ENCODE assay signal across 13 cellular contexts in the genomic region with DNA sequence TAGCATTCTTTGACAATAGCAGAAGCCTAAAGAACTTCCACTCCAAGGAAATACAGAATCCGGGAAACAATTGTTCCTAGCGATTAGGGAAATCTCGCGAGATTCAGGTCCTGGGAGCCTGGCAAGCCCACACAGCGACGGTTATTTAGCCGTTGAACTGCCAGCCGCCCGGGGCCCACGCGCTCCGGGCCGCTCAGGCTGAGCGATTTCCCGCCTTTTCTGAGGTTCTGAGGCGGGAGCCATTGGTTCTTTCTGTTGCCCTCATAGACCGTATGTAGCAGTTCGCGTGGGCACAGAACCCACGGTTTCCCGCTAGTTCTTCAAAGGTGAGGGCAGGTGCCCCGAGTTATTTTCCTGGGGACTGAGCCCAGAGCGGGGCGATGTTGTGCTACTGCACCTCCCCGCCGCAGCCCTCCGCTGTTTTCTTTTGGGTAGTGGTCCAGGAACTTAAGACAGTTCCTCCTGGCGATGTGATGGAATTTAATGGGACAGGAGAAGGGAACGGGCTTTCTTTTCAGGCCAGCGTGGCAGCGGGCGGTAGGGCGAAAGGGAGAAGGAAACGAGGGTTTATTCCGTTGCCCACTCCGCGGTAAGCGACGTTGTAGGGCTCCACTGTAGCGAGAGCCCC. TPM values are rescaled to one million over a fixed set of nuclear protein-coding genes. Genes with fewer than 3 reads are reported as not detected.
DNase-seq lines count a peak whose midpoint lies in the region; ATAC-seq and TF ChIP-seq lines count a peak whose summit lies in the region.
"Had no signal": no experiment of that assay in that cellular context is flagged by ENCODE, and none has a peak within 500 bp of the region (broad histone marks: within the 10 kb centered on the region; RNA-seq: fewer than 3 reads in every experiment).

A gene with protein sequence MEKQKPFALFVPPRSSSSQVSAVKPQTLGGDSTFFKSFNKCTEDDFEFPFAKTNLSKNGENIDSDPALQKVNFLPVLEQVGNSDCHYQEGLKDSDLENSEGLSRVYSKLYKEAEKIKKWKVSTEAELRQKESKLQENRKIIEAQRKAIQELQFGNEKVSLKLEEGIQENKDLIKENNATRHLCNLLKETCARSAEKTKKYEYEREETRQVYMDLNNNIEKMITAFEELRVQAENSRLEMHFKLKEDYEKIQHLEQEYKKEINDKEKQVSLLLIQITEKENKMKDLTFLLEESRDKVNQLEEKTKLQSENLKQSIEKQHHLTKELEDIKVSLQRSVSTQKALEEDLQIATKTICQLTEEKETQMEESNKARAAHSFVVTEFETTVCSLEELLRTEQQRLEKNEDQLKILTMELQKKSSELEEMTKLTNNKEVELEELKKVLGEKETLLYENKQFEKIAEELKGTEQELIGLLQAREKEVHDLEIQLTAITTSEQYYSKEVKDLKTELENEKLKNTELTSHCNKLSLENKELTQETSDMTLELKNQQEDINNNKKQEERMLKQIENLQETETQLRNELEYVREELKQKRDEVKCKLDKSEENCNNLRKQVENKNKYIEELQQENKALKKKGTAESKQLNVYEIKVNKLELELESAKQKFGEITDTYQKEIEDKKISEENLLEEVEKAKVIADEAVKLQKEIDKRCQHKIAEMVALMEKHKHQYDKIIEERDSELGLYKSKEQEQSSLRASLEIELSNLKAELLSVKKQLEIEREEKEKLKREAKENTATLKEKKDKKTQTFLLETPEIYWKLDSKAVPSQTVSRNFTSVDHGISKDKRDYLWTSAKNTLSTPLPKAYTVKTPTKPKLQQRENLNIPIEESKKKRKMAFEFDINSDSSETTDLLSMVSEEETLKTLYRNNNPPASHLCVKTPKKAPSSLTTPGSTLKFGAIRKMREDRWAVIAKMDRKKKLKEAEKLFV (plus strand): TSS at position 171 of the 628 bp plus-strand sequence. CDS start 602 bp downstream, outside the sequence.

- H3K9me3 Mint-ChIP-seq in activated T-cell treated with anti-CD3 and anti-CD28 coated beads, Interleukin-2, amount 50 U/mL, for 4 hours: no peaks in the 10 kb centered on the region
- no peaks in the 10 kb centered on the region for H3K9me3 Mint-ChIP-seq in activated T-helper 1 cell treated with anti-CD3 and anti-CD28 coated beads, Interleukin-12 subunit alpha, Interleukin-12 subunit beta, Interleukin-2, Interleukin-4 antibody, amounts not matched to agents 30 ng/mL and 10 ng/mL and 1 ng/mL, durations not matched to agents 14 hours and 24 hours and 36 hours
- no peaks in the 10 kb centered on the region for H3K9me3 Mint-ChIP-seq in stimulated activated naive CD8-positive, alpha-beta T cell treated with anti-CD3 and anti-CD28 coated beads, Interleukin-15, amount 100 ng/mL, for 72 hours

- no peak for TF ChIP-seq POLR2A in lower leg skin (IDR thresholded peaks at IDR 0.05)

- no peak within 1 kb of the TSS for H3K4me3 ChIP-seq in lower leg skin (ENCODE audit: low read depth, poor library complexity, severe bottlenecking)
- H3K4me3 ChIP-seq: body of pancreas had no signal

- peak; percentile 25 to 27 for ATAC-seq in activated T-cell treated with anti-CD3 and anti-CD28 coated beads, Interleukin-2, amount 50 U/mL, for 4 hours
- ATAC-seq in stimulated activated naive CD8-positive, alpha-beta T cell treated with anti-CD3 and anti-CD28 coated beads, Interleukin-15, amount 100 ng/mL, for 72 hours: no peak
- ATAC-seq in HG03139 (IDR thresholded peaks at IDR 0.05; ENCODE audit: unreplicated experiment): no peak
- ATAC-seq: activated CD4-positive, CD25-positive, alpha-beta regulatory T cell treated with anti-CD3 and anti-CD28 coated beads, Interleukin-2, amount 50 U/mL, for 24 hours; body of pancreas; Right ventricle myocardium inferior had no signal

- intact Hi-C loops in activated T-helper 1 cell treated with anti-CD3 and anti-CD28 coated beads, Interleukin-12 subunit alpha, Interleukin-12 subunit beta, Interleukin-2, Interleukin-4 antibody, amounts not matched to agents 30 ng/mL and 10 ng/mL and 1 ng/mL, durations not matched to agents 14 hours and 24 hours and 36 hours (cut with micrococcal nuclease): no loop called here
- intact Hi-C loops in lower leg skin (cut with DNase I; ENCODE audit: low total_unique reads): no loop called here

- DNase-seq in activated T-cell treated with anti-CD3 and anti-CD28 coated beads, Interleukin-2, amount 50 U/mL, for 4 hours: no peak
- DNase-seq in activated T-cell treated with anti-CD3 and anti-CD28 coated beads for 4 hours (no peak), iPS-NIHi7 (ENCODE audit: extremely low spot score) (peak; percentile 10), NCI-H146 treated with DMSO at 0.1 percent for 48 hours (lab: John Stamatoyannopoulos, UW; ENCODE audit: unreplicated experiment) (no peak), lower leg skin (ENCODE audit: low spot score in 2 of 2) (no peak)
- no peak for DNase-seq in activated T-helper 1 cell treated with anti-CD3 and anti-CD28 coated beads, Interleukin-12 subunit alpha, Interleukin-12 subunit beta, Interleukin-2, Interleukin-4 antibody, amounts not matched to agents 30 ng/mL and 10 ng/mL and 1 ng/mL, durations not matched to agents 14 hours and 24 hours and 36 hours (ENCODE audit: low spot score)
- DNase-seq in stimulated activated naive CD8-positive, alpha-beta T cell treated with anti-CD3 and anti-CD28 coated beads, Interleukin-15, amount 100 ng/mL, for 72 hours: no peak
- DNase-seq: body of pancreas, esophagus squamous epithelium, NCI-H446 treated with DMSO at 0.1 percent for 48 hours had no signal

- H3K36me3 Mint-ChIP-seq in activated T-cell treated with anti-CD3 and anti-CD28 coated beads, Interleukin-2, amount 50 U/mL, for 4 hours (ENCODE audit: insufficient read depth): no peaks in the 10 kb centered on the region
- H3K36me3 Mint-ChIP-seq in activated T-helper 1 cell treated with anti-CD3 and anti-CD28 coated beads, Interleukin-12 subunit alpha, Interleukin-12 subunit beta, Interleukin-2, Interleukin-4 antibody, amounts not matched to agents 30 ng/mL and 10 ng/mL and 1 ng/mL, durations not matched to agents 14 hours and 24 hours and 36 hours (ENCODE audit: low read depth): no peaks in the 10 kb centered on the region

- H3K4me3 Mint-ChIP-seq in activated T-cell treated with anti-CD3 and anti-CD28 coated beads, Interleukin-2, amount 50 U/mL, for 4 hours: peak within 1 kb of the TSS; percentile 54
- H3K4me3 Mint-ChIP-seq in activated T-helper 1 cell treated with anti-CD3 and anti-CD28 coated beads, Interleukin-12 subunit alpha, Interleukin-12 subunit beta, Interleukin-2, Interleukin-4 antibody, amounts not matched to agents 30 ng/mL and 10 ng/mL and 1 ng/mL, durations not matched to agents 14 hours and 24 hours and 36 hours: peak within 1 kb of the TSS; percentile 47
- peak within 1 kb of the TSS; percentile 75 to 83 for H3K4me3 Mint-ChIP-seq in stimulated activated naive CD8-positive, alpha-beta T cell treated with anti-CD3 and anti-CD28 coated beads, Interleukin-15, amount 100 ng/mL, for 72 hours

- H3K4me1 Mint-ChIP-seq in activated T-cell treated with anti-CD3 and anti-CD28 coated beads, Interleukin-2, amount 50 U/mL, for 4 hours (ENCODE audit: low read depth): peaks cover 8% of the 10 kb centered on the region
- H3K4me1 Mint-ChIP-seq in activated T-helper 1 cell treated with anti-CD3 and anti-CD28 coated beads, Interleukin-12 subunit alpha, Interleukin-12 subunit beta, Interleukin-2, Interleukin-4 antibody, amounts not matched to agents 30 ng/mL and 10 ng/mL and 1 ng/mL, durations not matched to agents 14 hours and 24 hours and 36 hours (ENCODE audit: low read depth): peaks cover 10% of the 10 kb centered on the region
- H3K4me1 Mint-ChIP-seq in stimulated activated naive CD8-positive, alpha-beta T cell treated with anti-CD3 and anti-CD28 coated beads, Interleukin-15, amount 100 ng/mL, for 72 hours: peaks cover 12% of the 10 kb centered on the region

- H3K27ac Mint-ChIP-seq in activated T-helper 1 cell treated with anti-CD3 and anti-CD28 coated beads, Interleukin-12 subunit alpha, Interleukin-12 subunit beta, Interleukin-2, Interleukin-4 antibody, amounts not matched to agents 30 ng/mL and 10 ng/mL and 1 ng/mL, durations not matched to agents 14 hours and 24 hours and 36 hours: no peak within 1 kb of the TSS
- no peak within 1 kb of the TSS for H3K27ac Mint-ChIP-seq in stimulated activated naive CD8-positive, alpha-beta T cell treated with anti-CD3 and anti-CD28 coated beads, Interleukin-15, amount 100 ng/mL, for 72 hours

- WGBS in lower leg skin, 2 donors: 35 to 39% methylated on average over 40 of the region's 40 CpGs

- TF ChIP-seq CTCF in lower leg skin (IDR thresholded peaks at IDR 0.05): no peak

- H3K27me3 Mint-ChIP-seq in activated T-cell treated with anti-CD3 and anti-CD28 coated beads, Interleukin-2, amount 50 U/mL, for 4 hours (ENCODE audit: low read depth): peaks cover 37% of the 10 kb centered on the region
- H3K27me3 Mint-ChIP-seq in activated T-helper 1 cell treated with anti-CD3 and anti-CD28 coated beads, Interleukin-12 subunit alpha, Interleukin-12 subunit beta, Interleukin-2, Interleukin-4 antibody, amounts not matched to agents 30 ng/mL and 10 ng/mL and 1 ng/mL, durations not matched to agents 14 hours and 24 hours and 36 hours (ENCODE audit: insufficient read depth): peaks cover 24% of the 10 kb centered on the region
- peaks cover 31% of the 10 kb centered on the region for H3K27me3 Mint-ChIP-seq in stimulated activated naive CD8-positive, alpha-beta T cell treated with anti-CD3 and anti-CD28 coated beads, Interleukin-15, amount 100 ng/mL, for 72 hours

RNA-seq across cellular contexts. Expression of the gene that starts here (rescaled TPM):
- total RNA-seq in activated T-cell treated with anti-CD3 and anti-CD28 coated beads, Interleukin-2, amount 50 U/mL, for 4 hours: not detected
- not detected in 2 replicates for total RNA-seq in activated T-helper 1 cell treated with anti-CD3 and anti-CD28 coated beads, Interleukin-12 subunit alpha, Interleukin-12 subunit beta, Interleukin-2, Interleukin-4 antibody, amounts not matched to agents 30 ng/mL and 10 ng/mL and 1 ng/mL, durations not matched to agents 14 hours and 24 hours and 36 hours
- under 1 TPM in 1 of 4 donors, not detected in 3; 0.29 TPM for total RNA-seq in lower leg skin
- total RNA-seq: body of pancreas, esophagus squamous epithelium, Right ventricle myocardium inferior had no signal

Comparison
In these comparisons a context has a peak if more than half of its experiments do, and no peak if none do; other contexts are left out.
1. Peak in ATAC-seq in activated T-cell treated with anti-CD3 and anti-CD28 coated beads, Interleukin-2, amount 50 U/mL, for 4 hours; RNA of the gene not detected or under 1 TPM.